In genomic region chr13:30293995-30294394, GRCh38 we compare ENCODE assay signal across 19 cellular contexts.
"Had no signal": no experiment of that assay in that cellular context is flagged by ENCODE, and none has a peak within 500 bp of the region (broad histone marks: within the 10 kb centered on the region; RNA-seq: fewer than 3 reads in every experiment).

No MANE protein-coding gene starts in this region.

- H3K9me3 ChIP-seq: esophagus muscularis mucosa, left ventricle myocardium inferior, pancreas, suprapubic skin, tibial artery, upper lobe of left lung, vagina had no signal

- H3K4me1 Mint-ChIP-seq: nephron had no signal

- H3K36me3 Mint-ChIP-seq: naive B cell had no signal

- H3K9me3 Mint-ChIP-seq: immature natural killer cell had no signal

- H3K4me3 Mint-ChIP-seq: immature natural killer cell, naive B cell, nephron had no signal

- H3K27me3 ChIP-seq: esophagus muscularis mucosa, pancreas, suprapubic skin, tibial artery, upper lobe of left lung, vagina had no signal

- H3K36me3 ChIP-seq: esophagus muscularis mucosa, left ventricle myocardium inferior, pancreas, suprapubic skin, tibial artery, upper lobe of left lung, vagina had no signal

- H3K4me1 ChIP-seq: pancreas had no signal

- H3K27ac ChIP-seq: esophagus muscularis mucosa, left ventricle myocardium inferior, pancreas, suprapubic skin, tibial artery, upper lobe of left lung, vagina had no signal

- DNase-seq: effector memory CD4-positive, alpha-beta T cell; foreskin fibroblast; immature natural killer cell; left ventricle myocardium inferior; mesendoderm; naive B cell; occipital lobe; pancreas; right cardiac atrium; small intestine; stimulated activated CD4-positive, alpha-beta T cell treated with anti-CD3 and anti-CD28 coated beads, Interleukin-12 subunit alpha, Interleukin-12 subunit beta, amount 100 ng/mL, for 4 hours; stimulated activated naive CD8-positive, alpha-beta T cell treated with anti-CD3 and anti-CD28 coated beads, Interleukin-15, Interleukin-2, amounts not matched to agents 100 U/mL and 50 U/mL, for 24 hours; tibial artery; upper lobe of left lung had no signal

- ATAC-seq: pancreas; right cardiac atrium; stimulated activated naive CD8-positive, alpha-beta T cell treated with anti-CD3 and anti-CD28 coated beads, Interleukin-15, Interleukin-2, amounts not matched to agents 100 U/mL and 50 U/mL, for 24 hours had no signal

- H3K27me3 Mint-ChIP-seq: naive B cell, progenitor cell of endocrine pancreas had no signal

- H3K27ac Mint-ChIP-seq: nephron, progenitor cell of endocrine pancreas had no signal

- H3K4me3 ChIP-seq: esophagus muscularis mucosa, left ventricle myocardium inferior, pancreas, suprapubic skin, tibial artery, upper lobe of left lung, vagina had no signal
